ENCODE assay signal across 8 cellular contexts in the genomic region with DNA sequence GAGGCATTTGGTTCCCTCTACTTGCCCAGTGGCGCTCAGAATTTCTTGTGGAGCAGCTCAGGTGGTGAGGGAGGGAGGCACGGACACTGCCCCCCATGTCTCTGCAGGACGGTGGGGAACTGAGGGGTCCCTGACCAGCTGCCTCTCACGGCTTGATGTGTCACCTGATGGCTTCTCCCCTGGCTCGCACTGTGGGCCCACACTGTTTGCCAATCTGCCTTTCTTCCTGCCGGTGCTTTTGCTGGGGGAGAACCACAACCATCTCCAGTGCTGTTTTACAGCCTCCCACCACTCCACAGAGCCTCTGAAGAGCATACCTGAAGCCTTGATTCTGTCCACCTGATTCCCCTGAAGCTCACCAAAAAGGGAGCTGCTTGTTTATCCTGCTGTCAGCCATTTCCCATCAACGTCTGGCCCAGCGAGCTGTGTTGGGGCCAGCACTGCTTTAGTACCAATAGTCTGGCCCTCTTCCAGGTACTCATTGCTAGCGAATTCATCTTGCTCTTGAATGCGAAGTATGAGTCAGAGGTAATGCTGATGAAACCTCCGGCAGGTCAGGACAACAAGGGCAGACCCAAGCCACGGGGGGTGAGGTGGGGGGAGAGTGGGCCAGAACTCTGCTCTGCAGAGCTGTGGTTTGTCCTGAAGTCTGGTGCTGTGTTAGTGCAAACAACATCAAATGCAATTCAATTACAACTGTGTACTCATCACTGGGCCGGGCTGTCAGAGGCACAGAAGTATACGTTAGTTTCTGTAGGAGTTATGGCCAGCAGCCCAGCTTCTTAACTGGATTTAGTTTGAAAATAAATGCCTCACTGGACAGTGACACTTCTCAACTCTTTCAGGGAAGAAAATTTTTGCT.
A peak's percentile ranks its signal among the peaks of the same experiment; 100 is the strongest.
DNase-seq lines count a peak whose midpoint lies in the region; ATAC-seq, FAIRE-seq and TF ChIP-seq lines count a peak whose summit lies in the region.

No MANE protein-coding gene starts in this region.

- peak overlapping the region; percentile 43 to 92 (median 70) for H3K27ac ChIP-seq in pancreas

- H3K27me3 Mint-ChIP-seq in activated CD4-positive, alpha-beta T cell treated with anti-CD3 and anti-CD28 coated beads for 36 hours = peaks cover 16% of the 10 kb centered on the region
- peaks cover 16 to 56% of the 10 kb centered on the region in 2 donors for H3K27me3 Mint-ChIP-seq in effector memory CD8-positive, alpha-beta T cell

- intact Hi-C loops in pancreas (cut with DNase I) = no loop called here
- intact Hi-C loops in activated CD4-positive, alpha-beta T cell treated with anti-CD3 and anti-CD28 coated beads for 36 hours (cut with DNase I, micrococcal nuclease) = no loop called here

- POLR2A ChIA-PET in activated CD4-positive, alpha-beta T cell treated with anti-CD3 and anti-CD28 coated beads for 36 hours (lab: Charles Lee) = no interaction called here

- H3K4me1 ChIP-seq in pancreas = peaks cover 41 to 42% (median 42%) of the 10 kb centered on the region in 3 donors

- no peaks in the 10 kb centered on the region for H3K36me3 Mint-ChIP-seq in activated CD4-positive, alpha-beta T cell treated with anti-CD3 and anti-CD28 coated beads for 36 hours (ENCODE audit: low read depth)
- no peaks in the 10 kb centered on the region for H3K36me3 Mint-ChIP-seq in effector memory CD8-positive, alpha-beta T cell (ENCODE audit: insufficient read depth)

- H3K27ac Mint-ChIP-seq in activated CD4-positive, alpha-beta T cell treated with anti-CD3 and anti-CD28 coated beads for 36 hours = no peak overlapping the region
- H3K27ac Mint-ChIP-seq in effector memory CD8-positive, alpha-beta T cell = no peak overlapping the region

- H3K4me3 Mint-ChIP-seq in activated CD4-positive, alpha-beta T cell treated with anti-CD3 and anti-CD28 coated beads for 36 hours = no peak overlapping the region
- H3K4me3 Mint-ChIP-seq in effector memory CD8-positive, alpha-beta T cell = no peak overlapping the region

- TF ChIP-seq CTCF in HFF-Myc (IDR thresholded peaks at IDR 0.05; ENCODE audit: low read depth, low read length, missing control alignments) (no peak), pancreas (IDR thresholded peaks at IDR 0.05) (no peak)

- no peak overlapping the region for H3K4me3 ChIP-seq in HFF-Myc (replicated peaks; ENCODE audit: low read depth, low read length)
- H3K4me3 ChIP-seq in pancreas = no peak overlapping the region

- H3K4me1 Mint-ChIP-seq in activated CD4-positive, alpha-beta T cell treated with anti-CD3 and anti-CD28 coated beads for 36 hours = no peaks in the 10 kb centered on the region
- H3K4me1 Mint-ChIP-seq in effector memory CD8-positive, alpha-beta T cell (ENCODE audit: low read depth in 2 of 2) = peaks cover 0 to 4% of the 10 kb centered on the region in 2 donors

- no peak for FAIRE-seq in pancreas (lab: Jason Lieb, UNC)

- H3K9me3 ChIP-seq in pancreas = no peaks in the 10 kb centered on the region

- no peaks in the 10 kb centered on the region for H3K27me3 ChIP-seq in pancreas

- CTCF ChIA-PET in activated CD4-positive, alpha-beta T cell treated with anti-CD3 and anti-CD28 coated beads for 36 hours (lab: Charles Lee) = no interaction called here

- no peaks in the 10 kb centered on the region for H3K36me3 ChIP-seq in pancreas

- peak; percentile 82 for DNase-seq in HFF-Myc (ENCODE audit: extremely low read depth, low read depth)
- peak; percentile 94 for DNase-seq in fibroblast of peridontal ligament (ENCODE audit: extremely low read depth)
- peak; percentile 64 to 91 (median 76) for DNase-seq in pancreas
- no peak for DNase-seq in activated CD4-positive, alpha-beta T cell treated with anti-CD3 and anti-CD28 coated beads for 4 hours
- no peak for DNase-seq in activated CD4-positive, alpha-beta T cell treated with anti-CD3 and anti-CD28 coated beads for 36 hours
- no peak for DNase-seq in effector memory CD8-positive, alpha-beta T cell

- H3K9me3 Mint-ChIP-seq in activated CD4-positive, alpha-beta T cell treated with anti-CD3 and anti-CD28 coated beads for 36 hours (ENCODE audit: low read depth) = no peaks in the 10 kb centered on the region
- H3K9me3 Mint-ChIP-seq in effector memory CD8-positive, alpha-beta T cell = no peaks in the 10 kb centered on the region

- WGBS in pancreas, 2 donors = 37 to 39% methylated on average over 14 of the region's 14 CpGs

- ATAC-seq in pancreas (peak; percentile 79 to 92 (median 84)), HG03342 (IDR thresholded peaks at IDR 0.05; ENCODE audit: unreplicated experiment) (no peak)
- no peak for ATAC-seq in activated CD4-positive, alpha-beta T cell treated with anti-CD3 and anti-CD28 coated beads for 36 hours
- no peak for ATAC-seq in effector memory CD8-positive, alpha-beta T cell (replicated peaks)

TF ChIP-seq in PFSK-1, 5 proteins besides CTCF, POLR2A, EP300 and RAD21:
- TF ChIP-seq FOXP2 (optimal IDR thresholded peaks at IDR 0.05; ENCODE audit: borderline replicate concordance, extremely low read depth, extremely low read length, insufficient read depth) (peak; percentile 99), TAF1 (IDR thresholded peaks at IDR 0.05; ENCODE audit: borderline replicate concordance, insufficient read depth, low read length) (no peak), SIN3A (IDR thresholded peaks at IDR 0.05; ENCODE audit: borderline replicate concordance, insufficient read depth, low read length) (peak; percentile 93; the same call in 1 of the 2 replicates), POLR2AphosphoS5 (IDR thresholded peaks at IDR 0.05; ENCODE audit: low read depth, low read length) (peak; percentile 67)
- TF ChIP-seq, protein P1, sequence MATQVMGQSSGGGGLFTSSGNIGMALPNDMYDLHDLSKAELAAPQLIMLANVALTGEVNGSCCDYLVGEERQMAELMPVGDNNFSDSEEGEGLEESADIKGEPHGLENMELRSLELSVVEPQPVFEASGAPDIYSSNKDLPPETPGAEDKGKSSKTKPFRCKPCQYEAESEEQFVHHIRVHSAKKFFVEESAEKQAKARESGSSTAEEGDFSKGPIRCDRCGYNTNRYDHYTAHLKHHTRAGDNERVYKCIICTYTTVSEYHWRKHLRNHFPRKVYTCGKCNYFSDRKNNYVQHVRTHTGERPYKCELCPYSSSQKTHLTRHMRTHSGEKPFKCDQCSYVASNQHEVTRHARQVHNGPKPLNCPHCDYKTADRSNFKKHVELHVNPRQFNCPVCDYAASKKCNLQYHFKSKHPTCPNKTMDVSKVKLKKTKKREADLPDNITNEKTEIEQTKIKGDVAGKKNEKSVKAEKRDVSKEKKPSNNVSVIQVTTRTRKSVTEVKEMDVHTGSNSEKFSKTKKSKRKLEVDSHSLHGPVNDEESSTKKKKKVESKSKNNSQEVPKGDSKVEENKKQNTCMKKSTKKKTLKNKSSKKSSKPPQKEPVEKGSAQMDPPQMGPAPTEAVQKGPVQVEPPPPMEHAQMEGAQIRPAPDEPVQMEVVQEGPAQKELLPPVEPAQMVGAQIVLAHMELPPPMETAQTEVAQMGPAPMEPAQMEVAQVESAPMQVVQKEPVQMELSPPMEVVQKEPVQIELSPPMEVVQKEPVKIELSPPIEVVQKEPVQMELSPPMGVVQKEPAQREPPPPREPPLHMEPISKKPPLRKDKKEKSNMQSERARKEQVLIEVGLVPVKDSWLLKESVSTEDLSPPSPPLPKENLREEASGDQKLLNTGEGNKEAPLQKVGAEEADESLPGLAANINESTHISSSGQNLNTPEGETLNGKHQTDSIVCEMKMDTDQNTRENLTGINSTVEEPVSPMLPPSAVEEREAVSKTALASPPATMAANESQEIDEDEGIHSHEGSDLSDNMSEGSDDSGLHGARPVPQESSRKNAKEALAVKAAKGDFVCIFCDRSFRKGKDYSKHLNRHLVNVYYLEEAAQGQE (IDR thresholded peaks at IDR 0.05; ENCODE audit: insufficient read depth in 1 of 2, low read depth in 2 of 2, low read length in 2 of 2) = peak; percentile 13 to 47; a peak in 2 of 4 replicates

Comparison
In these comparisons a context has a peak if more than half of its experiments do, and no peak if none do; other contexts are left out.
1. DNase-seq: peak in HFF-Myc (single experiment), fibroblast of peridontal ligament (single experiment) and pancreas (6 of 6); none in activated CD4-positive, alpha-beta T cell treated with anti-CD3 and anti-CD28 coated beads for 4 hours (0 of 2), activated CD4-positive, alpha-beta T cell treated with anti-CD3 and anti-CD28 coated beads for 36 hours (single experiment) and effector memory CD8-positive, alpha-beta T cell (0 of 3).
2. ATAC-seq: peak in pancreas (4 of 4); none in HG03342 (single experiment), activated CD4-positive, alpha-beta T cell treated with anti-CD3 and anti-CD28 coated beads for 36 hours (single experiment) and effector memory CD8-positive, alpha-beta T cell (single experiment).